8 cellular contexts compared by ENCODE assay signal in the genomic region with DNA sequence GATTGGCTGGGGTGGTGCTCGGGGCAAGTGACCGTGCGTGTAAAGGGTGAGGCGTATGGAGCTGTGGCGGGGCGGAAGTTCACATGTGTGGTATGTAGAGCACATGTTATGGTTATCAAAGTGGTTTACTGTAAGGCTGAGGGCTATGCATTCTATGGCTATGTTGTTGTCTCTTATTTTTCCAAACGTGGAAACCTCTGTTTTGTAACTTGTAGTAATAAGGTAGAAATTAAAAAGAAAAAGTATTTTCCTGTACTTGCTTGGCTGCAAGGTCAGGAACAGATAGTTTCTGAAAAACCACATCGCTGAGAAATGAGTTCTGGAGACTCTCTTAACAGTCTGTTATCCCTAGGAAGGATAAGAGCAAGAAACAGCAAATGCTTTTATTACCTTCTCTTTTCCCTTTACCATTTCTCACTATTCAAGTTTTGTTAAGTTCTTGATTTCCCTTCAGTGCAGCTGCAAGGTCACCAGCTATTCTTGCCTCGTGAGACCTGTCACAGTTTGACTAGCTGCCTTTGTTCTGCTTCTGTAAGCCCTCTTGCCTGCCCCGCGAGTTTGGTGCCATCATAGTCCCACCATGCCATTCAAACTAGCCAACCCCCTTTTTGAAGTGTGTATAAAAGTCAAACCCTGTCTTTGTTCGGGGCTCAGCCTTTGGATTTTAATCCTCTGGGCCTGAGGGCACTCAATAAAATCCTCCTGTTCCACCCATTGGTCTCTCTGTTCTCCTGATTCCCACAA. TPM values are rescaled to one million over a fixed set of nuclear protein-coding genes. Genes with fewer than 3 reads are reported as not detected.
DNase-seq lines count a peak whose midpoint lies in the region; ATAC-seq and TF ChIP-seq lines count a peak whose summit lies in the region.

No MANE protein-coding gene starts in this region.

- no peak overlapping the region for H3K27ac Mint-ChIP-seq in glutamatergic neuron (ENCODE audit: unreplicated experiment)

- H3K9me3 Mint-ChIP-seq in glutamatergic neuron (ENCODE audit: unreplicated experiment) = peaks cover 13% of the 10 kb centered on the region

- H3K36me3 Mint-ChIP-seq in glutamatergic neuron (ENCODE audit: unreplicated experiment) = no peaks in the 10 kb centered on the region

- peaks cover 20% of the 10 kb centered on the region for H3K4me1 Mint-ChIP-seq in glutamatergic neuron (ENCODE audit: low read depth, unreplicated experiment)

- ATAC-seq in GM19467 (IDR thresholded peaks at IDR 0.05; ENCODE audit: unreplicated experiment) = peak; percentile 80
- peak; percentile 61 for ATAC-seq in HG03469 (IDR thresholded peaks at IDR 0.05; ENCODE audit: unreplicated experiment)
- peak; percentile 83 to 88 for ATAC-seq in left cardiac atrium

- intact Hi-C loops in left cardiac atrium (cut with DNase I) = no loop called here

- DNase-seq in EH (ENCODE audit: low read depth) (peak; percentile 90), NCI-H82 treated with DMSO at 0.1 percent for 48 hours (lab: John Stamatoyannopoulos, UW; ENCODE audit: unreplicated experiment) (peak; percentile 99), left cardiac atrium (no peak), renal cortical epithelial cell (ENCODE audit: low read depth) (peak; percentile 97), glutamatergic neuron (no peak)
- peak; percentile 57 for DNase-seq in activated naive CD4-positive, alpha-beta T cell treated with anti-CD3 and anti-CD28 coated beads, Interleukin-2, amount 50 U/mL, for 16 hours

- H3K4me3 Mint-ChIP-seq in glutamatergic neuron (ENCODE audit: unreplicated experiment) = no peak overlapping the region

- H3K27me3 Mint-ChIP-seq in glutamatergic neuron (ENCODE audit: unreplicated experiment) = peaks cover 5% of the 10 kb centered on the region

- no peak for TF ChIP-seq CTCF in glutamatergic neuron (IDR thresholded peaks at IDR 0.05; ENCODE audit: partially characterized antibody, unreplicated experiment)

RNA-seq across cellular contexts. Expression of a gene that starts 9.5 kb away (rescaled TPM):
- total RNA-seq in left cardiac atrium = over 10,000 TPM in 1 of 2 donors, 1,000 to 10,000 TPM in 1; 5,988 to 15,401 TPM
- under 0.01 TPM in 2 replicates for total RNA-seq in renal cortical epithelial cell
- 3,598 TPM for total RNA-seq in glutamatergic neuron (ENCODE audit: unreplicated experiment)

RNA-seq across cellular contexts. Expression of a gene that starts 16.4 kb away (rescaled TPM):
- total RNA-seq in left cardiac atrium = 1 to 10 TPM; 6.5 to 9.2 TPM
- total RNA-seq in renal cortical epithelial cell = 5.2 and 15.4 TPM in 2 replicates
- 50.9 TPM for total RNA-seq in glutamatergic neuron (ENCODE audit: unreplicated experiment)

Comparison
In these comparisons a context has a peak if more than half of its experiments do, and no peak if none do; other contexts are left out.
1. DNase-seq: peak in EH (single experiment), NCI-H82 treated with DMSO at 0.1 percent for 48 hours (single experiment), activated naive CD4-positive, alpha-beta T cell treated with anti-CD3 and anti-CD28 coated beads, Interleukin-2, amount 50 U/mL, for 16 hours (single experiment) and renal cortical epithelial cell (single experiment); none in left cardiac atrium (single experiment) and glutamatergic neuron (single experiment).
2. RNA of a gene that starts 9.5 kb away (total RNA-seq): 5,988 to 15,401 TPM in left cardiac atrium and 3,598 TPM in glutamatergic neuron (single experiment); under 0.01 TPM in renal cortical epithelial cell; every median in the first group is over 1,000 times any median in the second.
3. Peak in every context shown above with its lines, with median percentiles within 50 percentile points of each other: ATAC-seq.